In genomic region chr5:159663986-159664385, GRCh38 we compare ENCODE assay signal across 28 cellular contexts.
"Had no signal": no experiment of that assay in that cellular context is flagged by ENCODE, and none has a peak within 500 bp of the region (broad histone marks: within the 10 kb centered on the region; RNA-seq: fewer than 3 reads in every experiment).

No MANE protein-coding gene starts in this region.

- H3K27me3 ChIP-seq: adrenal gland, MG63, SJSA1 had no signal

- H3K4me1 ChIP-seq: adrenal gland, SJSA1 had no signal

- DNase-seq: activated CD4-positive, alpha-beta T cell treated with anti-CD3 and anti-CD28 coated beads for 36 hours; activated CD4-positive, alpha-beta T cell treated with anti-CD3 and anti-CD28 coated beads, Interleukin-2, amount 10 ng/mL, durations not matched to agents 7 days and 5 days; activated CD4-positive, alpha-beta T cell treated with anti-CD3 and anti-CD28 coated beads, Interleukin-2, amount 50 U/mL, for 48 hours; activated CD8-positive, alpha-beta memory T cell treated with anti-CD3 and anti-CD28 coated beads, Interleukin-2, amount 50 U/mL, for 4 hours; activated effector memory CD4-positive, alpha-beta T cell treated with anti-CD3 and anti-CD28 coated beads, Interleukin-2, amount 50 U/mL, for 16 hours; activated naive CD4-positive, alpha-beta T cell; activated naive CD4-positive, alpha-beta T cell treated with anti-CD3 and anti-CD28 coated beads, Interleukin-2, amount 50 U/mL, for 16 hours; activated naive CD8-positive, alpha-beta T cell treated with anti-CD3 and anti-CD28 coated beads for 36 hours; activated T-cell treated with anti-CD3 and anti-CD28 coated beads, Interleukin-2, amount 50 U/mL, for 48 hours; adrenal gland; caudate nucleus; cerebellar nuclear complex; Kasumi-1; MG63; MV-4-11; NCI-H1092; NCI-H1436 treated with DMSO at 0.1 percent for 48 hours; NCI-H1694 treated with DMSO at 0.1 percent for 48 hours; NCI-H2029; NCI-H345; NCI-H524 treated with DMSO at 0.1 percent for 48 hours; RPMI8226; SHP77 treated with DMSO at 0.1 percent for 48 hours; SK-N-SH had no signal

- H3K9ac ChIP-seq: SK-N-SH had no signal

- H3K4me2 ChIP-seq: SK-N-SH had no signal

- ATAC-seq: activated CD4-positive, alpha-beta T cell treated with anti-CD3 and anti-CD28 coated beads for 36 hours; activated CD4-positive, CD25-positive, alpha-beta regulatory T cell treated with anti-CD3 and anti-CD28 coated beads, Interleukin-2, amount 50 U/mL, for 24 hours; Panc1; WTC11 had no signal

- H3K9me3 ChIP-seq: adrenal gland, MG63, SJSA1, SK-N-SH had no signal

- H3K36me3 ChIP-seq: adrenal gland, MG63, SJSA1 had no signal

- H3K27ac ChIP-seq: adrenal gland, SJSA1 had no signal

- H3K4me3 ChIP-seq: adrenal gland, MG63, SJSA1 had no signal

- H3K9me2 ChIP-seq: SK-N-SH had no signal
